ENCODE assay signal across 8 cellular contexts in the genomic region with DNA sequence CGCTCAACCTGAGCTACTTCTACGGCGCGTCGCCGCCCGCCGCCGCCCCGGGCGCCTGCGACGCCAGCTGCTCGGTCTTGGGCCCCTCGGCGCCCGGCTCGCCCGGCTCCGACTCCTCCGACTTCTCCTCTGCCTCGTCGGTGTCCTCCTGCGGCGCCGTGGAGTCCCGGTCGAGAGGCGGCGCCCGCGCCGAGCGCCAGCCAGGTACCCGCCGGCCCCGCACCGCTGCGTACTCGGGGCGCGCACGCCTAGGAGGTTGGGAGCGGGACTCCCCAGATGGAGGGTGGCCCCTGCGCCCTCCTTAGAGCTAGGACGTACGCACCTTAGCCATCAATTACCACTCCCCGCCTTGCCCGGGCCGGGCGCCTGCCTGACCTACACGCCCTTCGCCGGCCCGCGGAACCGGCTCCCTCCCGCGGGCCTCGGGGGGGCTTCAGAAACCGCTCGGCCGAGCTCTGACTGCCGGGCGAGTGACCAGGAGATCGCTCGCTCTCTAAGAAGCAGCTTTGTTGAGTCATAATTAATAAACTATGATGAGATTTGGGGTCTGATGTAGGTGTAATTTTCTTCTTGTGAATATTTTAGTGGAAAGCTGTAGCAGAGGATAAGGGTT. TPM values are rescaled to one million over a fixed set of nuclear protein-coding genes. Genes with fewer than 3 reads are reported as not detected.
DNase-seq lines count a peak whose midpoint lies in the region; ATAC-seq and TF ChIP-seq lines count a peak whose summit lies in the region.

No MANE protein-coding gene starts in this region.

- peak; percentile 58 for DNase-seq in DND-41
- peak; percentile 61 for DNase-seq in activated B cell treated with CpG ODN at 0.5 μM for 24 hours
- DNase-seq in cerebellar cortex (ENCODE audit: low spot score) = peak; percentile 27
- peak; percentile 43 for DNase-seq in lung (ENCODE audit: low spot score)
- DNase-seq in stimulated activated CD4-positive, alpha-beta T cell treated with anti-CD3 and anti-CD28 coated beads, TNF-alpha, amount 100 ng/mL, for 4 hours (ENCODE audit: low read depth in 3 of 3) = peak; percentile 24 to 40 (median 37)
- DNase-seq in NCI-H187 treated with DMSO at 0.1 percent for 48 hours (lab: John Stamatoyannopoulos, UW) = no peak

- CTCF ChIA-PET in activated B cell treated with CpG ODN at 0.5 μM for 24 hours (lab: Charles Lee) = interaction anchor here (1.2 to 3.6 kb wide), 9 partner anchors 11 to 379 kb away, joined by 3 to 37 read pairs (median 8); no protein-coding TSS in a partner anchor

- H3K36me3 ChIP-seq in DND-41 (ENCODE audit: insufficient read depth, low read length) (peaks cover 32% of the 10 kb centered on the region), lung (ENCODE audit: control insufficient read depth in 2 of 2, insufficient read depth in 2 of 2, low read length in 2 of 2) (peaks cover 11 to 25% of the 10 kb centered on the region in 2 donors)

- peak overlapping the region; percentile 61 for H3K4me2 ChIP-seq in DND-41 (ENCODE audit: insufficient read depth, low read length)

- peaks cover 62% of the 10 kb centered on the region for H3K4me1 Mint-ChIP-seq in activated B cell treated with CpG ODN at 0.5 μM for 24 hours

- H3K79me2 ChIP-seq in DND-41 (ENCODE audit: insufficient read depth, low read length) = peaks cover 22% of the 10 kb centered on the region

- H3K27me3 ChIP-seq in DND-41 (ENCODE audit: insufficient read depth, low read length, poor library complexity) = no peaks in the 10 kb centered on the region
- H3K27me3 ChIP-seq in lung (ENCODE audit: control insufficient read depth, insufficient read depth) = no peaks in the 10 kb centered on the region

- POLR2A ChIA-PET in activated B cell treated with CpG ODN at 0.5 μM for 24 hours (lab: Charles Lee) = interaction anchor here (0.7 to 5.9 kb wide), 51 partner anchors 8 to 384 kb away, joined by 3 to 197 read pairs (median 7); a partner anchor contains a TSS

- peaks cover 74% of the 10 kb centered on the region for H3K36me3 Mint-ChIP-seq in activated B cell treated with CpG ODN at 0.5 μM for 24 hours (ENCODE audit: low read depth)

- H3K4me3 ChIP-seq in DND-41 (ENCODE audit: low read depth in 1 of 2, low read length in 2 of 2) (peak overlapping the region; percentile 89 to 97), lung (peak overlapping the region; percentile 99)

- peak; percentile 34 for TF ChIP-seq CTCF in DND-41 (IDR thresholded peaks at IDR 0.05; ENCODE audit: borderline replicate concordance, extremely low read depth, low read length, poor library complexity, severe bottlenecking)
- no peak for TF ChIP-seq CTCF in activated B cell treated with CpG ODN at 0.5 μM for 24 hours (IDR thresholded peaks at IDR 0.05)
- TF ChIP-seq CTCF in lung (IDR thresholded peaks at IDR 0.05; ENCODE audit: control extremely low read depth, extremely low read depth) = no peak

- peak; percentile 61 for ATAC-seq in DND-41 (ENCODE audit: insufficient read depth, low read depth)
- ATAC-seq in GM19468 (IDR thresholded peaks at IDR 0.05; ENCODE audit: extremely low read depth, unreplicated experiment) = peak; percentile 6
- peak; percentile 24 for ATAC-seq in HG03571 (IDR thresholded peaks at IDR 0.05; ENCODE audit: unreplicated experiment)
- peak; percentile 23 for ATAC-seq in activated B cell treated with CpG ODN at 0.5 μM for 24 hours (ENCODE audit: low read depth)
- ATAC-seq in lung (ENCODE audit: insufficient read depth, low FRiP score) = peak; percentile 45

- no peaks in the 10 kb centered on the region for H3K27me3 Mint-ChIP-seq in activated B cell treated with CpG ODN at 0.5 μM for 24 hours

- H3K4me1 ChIP-seq in DND-41 (ENCODE audit: insufficient read depth, low read length) (peaks cover 23% of the 10 kb centered on the region), lung (ENCODE audit: control insufficient read depth in 2 of 2, insufficient read depth in 2 of 2, low read length in 2 of 2) (peaks cover 9% of the 10 kb centered on the region in 2 donors)

- H3K9me3 ChIP-seq in DND-41 (ENCODE audit: insufficient read depth, low read length, severe bottlenecking) (no peaks in the 10 kb centered on the region), lung (ENCODE audit: control insufficient read depth in 2 of 2, insufficient read depth in 1 of 2, low read length in 1 of 2) (no peaks in the 10 kb centered on the region)

- H2AFZ ChIP-seq in DND-41 (ENCODE audit: low read depth, low read length) = peak overlapping the region; percentile 36

- H3K27ac ChIP-seq in DND-41 (ENCODE audit: low read length) = peak overlapping the region; percentile 74
- H3K27ac ChIP-seq in lung (ENCODE audit: low read depth in 1 of 2, low read length in 1 of 2) = peak overlapping the region; percentile 98 to 99

- peak overlapping the region; percentile 98 for H3K4me3 Mint-ChIP-seq in activated B cell treated with CpG ODN at 0.5 μM for 24 hours

- H4K20me1 ChIP-seq in DND-41 (ENCODE audit: insufficient read depth, low read length) = no peaks in the 10 kb centered on the region

- H3K9ac ChIP-seq in DND-41 (ENCODE audit: low read depth, low read length) = peak overlapping the region; percentile 83

- WGBS in lung, 2 donors = 0% methylated on average over 50 to 67 of the region's 67 CpGs

- H3K9me3 Mint-ChIP-seq in activated B cell treated with CpG ODN at 0.5 μM for 24 hours = no peaks in the 10 kb centered on the region

- peak overlapping the region; percentile 96 for H3K27ac Mint-ChIP-seq in activated B cell treated with CpG ODN at 0.5 μM for 24 hours

- intact Hi-C loops in activated B cell treated with CpG ODN at 0.5 μM for 24 hours (cut with micrococcal nuclease) = loop anchor here (1.0 to 5.0 kb wide), 10 partner anchors 13 to 375 kb away; a partner anchor contains a TSS

RNA-seq across cellular contexts. Expression of a gene that starts 0.5 kb away (rescaled TPM):
- total RNA-seq in activated B cell treated with CpG ODN at 0.5 μM for 24 hours = 391 and 421 TPM in 2 replicates
- 10 to 100 TPM; 79.0 to 83.7 TPM for total RNA-seq in lung
- 10 to 100 TPM; 27.6 to 94.8 TPM for polyA plus RNA-seq in lung

Comparison
In these comparisons a context has a peak if more than half of its experiments do, and no peak if none do; other contexts are left out.
1. ATAC-seq: peak in every context shown above with its lines; median percentile 61 in DND-41; 45 in lung; 24 in HG03571; 23 in activated B cell treated with CpG ODN at 0.5 μM for 24 hours; 6 in GM19468.